Comparison of ENCODE assay signal across 8 cellular contexts in genomic region chr2:191675807-191676667, GRCh38. TPM values are rescaled to one million over a fixed set of nuclear protein-coding genes. Genes with fewer than 3 reads are reported as not detected.
DNase-seq lines count a peak whose midpoint lies in the region; ATAC-seq and TF ChIP-seq lines count a peak whose summit lies in the region.

No MANE protein-coding gene starts in this region.

- no peaks in the 10 kb centered on the region for H3K9me3 ChIP-seq in duodenal mucosa (ENCODE audit: control insufficient read depth in 1 of 2, low read length in 2 of 2)

- H3K4me3 ChIP-seq in ACC112 (ENCODE audit: low read depth, low read length) (no peak overlapping the region), duodenal mucosa (ENCODE audit: low read depth in 1 of 2, low read length in 2 of 2) (peak overlapping the region; percentile 23 to 80)

- H3K4me3 Mint-ChIP-seq in activated B cell treated with CpG ODN at 0.5 μM for 24 hours = peak overlapping the region; percentile 97
- H3K4me3 Mint-ChIP-seq in osteocyte (ENCODE audit: unreplicated experiment) = peak overlapping the region; percentile 27

- CTCF ChIA-PET in activated B cell treated with CpG ODN at 0.5 μM for 24 hours (lab: Charles Lee) = interaction anchor here (0.9 to 3.1 kb wide), 6 partner anchors 16 to 109 kb away, joined by 3 to 17 read pairs (median 4); no protein-coding TSS in a partner anchor

- H3K4me1 Mint-ChIP-seq in activated B cell treated with CpG ODN at 0.5 μM for 24 hours (peaks cover 50% of the 10 kb centered on the region), osteocyte (ENCODE audit: unreplicated experiment) (peaks cover 37% of the 10 kb centered on the region)

- H3K4me1 ChIP-seq in ACC112 (ENCODE audit: control insufficient read depth, insufficient read depth, low read length, unreplicated experiment) (peaks cover 17% of the 10 kb centered on the region), duodenal mucosa (ENCODE audit: control insufficient read depth in 1 of 2, insufficient read depth in 2 of 2, low read length in 2 of 2) (peaks cover 10 to 20% of the 10 kb centered on the region in 2 donors)

- H3K36me3 Mint-ChIP-seq in activated B cell treated with CpG ODN at 0.5 μM for 24 hours (ENCODE audit: low read depth) (peaks cover 23% of the 10 kb centered on the region), osteocyte (ENCODE audit: unreplicated experiment) (no peaks in the 10 kb centered on the region)

- no peaks in the 10 kb centered on the region for H3K9me3 Mint-ChIP-seq in activated B cell treated with CpG ODN at 0.5 μM for 24 hours
- no peaks in the 10 kb centered on the region for H3K9me3 Mint-ChIP-seq in osteocyte (ENCODE audit: unreplicated experiment)

- no peak overlapping the region for H3K9ac ChIP-seq in duodenal mucosa (ENCODE audit: low read depth in 1 of 2, low read length in 2 of 2)

- peak overlapping the region; percentile 64 for H2AFZ ChIP-seq in ACC112 (ENCODE audit: low read length, unreplicated experiment)

- H3K27ac ChIP-seq in ACC112 (ENCODE audit: low read depth, low read length) = 0 out of 2 replicates have a peak overlapping the region, but pooled peaks have one; percentile 90
- peak overlapping the region; percentile 95 for H3K27ac ChIP-seq in duodenal mucosa (ENCODE audit: low read depth, low read length)

- H3K27ac Mint-ChIP-seq in activated B cell treated with CpG ODN at 0.5 μM for 24 hours = peak overlapping the region; percentile 99
- H3K27ac Mint-ChIP-seq in osteocyte (ENCODE audit: unreplicated experiment) = peak overlapping the region; percentile 41

- ATAC-seq in GM19372 (IDR thresholded peaks at IDR 0.05; ENCODE audit: low read depth, unreplicated experiment) (peak; percentile 45), HG03432 (IDR thresholded peaks at IDR 0.05; ENCODE audit: unreplicated experiment) (peak; percentile 57), activated B cell treated with CpG ODN at 0.5 μM for 24 hours (ENCODE audit: low read depth) (peak; percentile 43)

- in situ Hi-C loops in ACHN (cut with HindIII; ENCODE audit: low pct_ligation_motif_present, low pct_unique_long_range_greater_than_20kb, low sequenced_read_pairs) = loop anchor here (25.0 kb wide), 1 partner anchor 114 kb away; no protein-coding TSS in a partner anchor

- POLR2A ChIA-PET in activated B cell treated with CpG ODN at 0.5 μM for 24 hours (lab: Charles Lee) = interaction anchor here (0.7 to 7.9 kb wide), 17 partner anchors 9 to 795 kb away, joined by 3 to 380 read pairs (median 8); partner anchors contain the start of genes GLS and STAT4

- intact Hi-C loops in activated B cell treated with CpG ODN at 0.5 μM for 24 hours (cut with micrococcal nuclease) = loop anchor here (1.0 to 10.0 kb wide), 9 partner anchors 10 to 1914 kb away; partner anchors contain the start of genes MFSD6, NAB1, NEMP2 and OSGEPL1

- peak; percentile 29 for DNase-seq in activated B cell treated with CpG ODN at 0.5 μM for 24 hours
- no peak for DNase-seq in osteocyte (ENCODE audit: extremely low spot score, unreplicated experiment)
- DNase-seq in NCI-H146 treated with DMSO at 0.1 percent for 48 hours (lab: John Stamatoyannopoulos, UW; ENCODE audit: unreplicated experiment) = no peak
- DNase-seq in ACHN = no peak

- H3K27me3 Mint-ChIP-seq in activated B cell treated with CpG ODN at 0.5 μM for 24 hours (no peaks in the 10 kb centered on the region), osteocyte (ENCODE audit: unreplicated experiment) (no peaks in the 10 kb centered on the region)

- H3K36me3 ChIP-seq in ACC112 (ENCODE audit: insufficient read depth, low read length) = peaks cover 7% of the 10 kb centered on the region; the same call in 1 of the 2 replicates
- H3K36me3 ChIP-seq in duodenal mucosa (ENCODE audit: control insufficient read depth in 1 of 2, insufficient read depth in 2 of 2, low read length in 2 of 2) = no peaks in the 10 kb centered on the region

- H3K27me3 ChIP-seq in ACC112 (ENCODE audit: insufficient read depth, low read length) (no peaks in the 10 kb centered on the region), duodenal mucosa (ENCODE audit: control insufficient read depth in 1 of 2, insufficient read depth in 2 of 2, low read length in 2 of 2) (no peaks in the 10 kb centered on the region)

- TF ChIP-seq CTCF in activated B cell treated with CpG ODN at 0.5 μM for 24 hours (IDR thresholded peaks at IDR 0.05) (no peak), osteocyte (IDR thresholded peaks at IDR 0.05) (no peak)

- peaks cover 30% of the 10 kb centered on the region for H3K79me2 ChIP-seq in ACC112 (ENCODE audit: control insufficient read depth, insufficient read depth, low read length, unreplicated experiment)

RNA-seq across cellular contexts. Expression of gene NABP1, which starts 1.9 kb away (rescaled TPM):
- total RNA-seq in activated B cell treated with CpG ODN at 0.5 μM for 24 hours (69.6 and 86.0 TPM in 2 replicates), osteocyte (10.6 and 12.2 TPM in 2 replicates)
